Comparison of ENCODE assay signal across 17 cellular contexts in genomic region chr20:51431321-51431720, GRCh38.
DNase-seq lines count a peak whose midpoint lies in the region; ATAC-seq lines count a peak whose summit lies in the region.
"Had no signal": no experiment of that assay in that cellular context is flagged by ENCODE, and none has a peak within 500 bp of the region (broad histone marks: within the 10 kb centered on the region; RNA-seq: fewer than 3 reads in every experiment).

No MANE protein-coding gene starts in this region.

- H3K27ac Mint-ChIP-seq in stimulated activated naive CD8-positive, alpha-beta T cell treated with anti-CD3 and anti-CD28 coated beads, Interleukin-15, Interleukin-2, amounts not matched to agents 100 ng/mL and 50 ng/mL, for 24 hours = peak overlapping the region; percentile 57
- peak overlapping the region; percentile 55 to 77 for H3K27ac Mint-ChIP-seq in T-cell
- peak overlapping the region; percentile 61 to 96 for H3K27ac Mint-ChIP-seq in effector memory CD8-positive, alpha-beta T cell
- peak overlapping the region; percentile 50 to 80 for H3K27ac Mint-ChIP-seq in stimulated activated naive CD8-positive, alpha-beta T cell treated with anti-CD3 and anti-CD28 coated beads, Interleukin-15, amount 100 ng/mL, for 72 hours

- CTCF ChIA-PET in T-cell (lab: Charles Lee) = interaction anchor here in 1 of 2 donors (0.6 kb wide), 1 partner anchor 230 kb away, joined by 5 read pairs; no protein-coding TSS in a partner anchor

- ATAC-seq in stimulated activated naive CD8-positive, alpha-beta T cell treated with anti-CD3 and anti-CD28 coated beads, Interleukin-15, Interleukin-2, amounts not matched to agents 100 U/mL and 50 U/mL, for 24 hours = no peak
- ATAC-seq in T-cell (replicated peaks in 1 of 4) = peak in 2 of 4 experiments; percentile 52 to 59
- ATAC-seq in effector memory CD8-positive, alpha-beta T cell (replicated peaks) = peak; percentile 77
- no peak for ATAC-seq in stimulated activated naive CD8-positive, alpha-beta T cell treated with anti-CD3 and anti-CD28 coated beads, Interleukin-15, amount 100 ng/mL, for 72 hours
- ATAC-seq: left lung had no signal

- H3K4me1 Mint-ChIP-seq in stimulated activated naive CD8-positive, alpha-beta T cell treated with anti-CD3 and anti-CD28 coated beads, Interleukin-15, Interleukin-2, amounts not matched to agents 100 ng/mL and 50 ng/mL, for 24 hours (ENCODE audit: low read depth) = peaks cover 69% of the 10 kb centered on the region
- H3K4me1 Mint-ChIP-seq in T-cell = peaks cover 38 to 63% (median 43%) of the 10 kb centered on the region in 3 donors
- peaks cover 51 to 67% of the 10 kb centered on the region in 2 donors for H3K4me1 Mint-ChIP-seq in effector memory CD8-positive, alpha-beta T cell (ENCODE audit: low read depth in 2 of 2)
- peaks cover 75% of the 10 kb centered on the region for H3K4me1 Mint-ChIP-seq in stimulated activated naive CD8-positive, alpha-beta T cell treated with anti-CD3 and anti-CD28 coated beads, Interleukin-15, amount 100 ng/mL, for 72 hours

- H3K27me3 Mint-ChIP-seq in stimulated activated naive CD8-positive, alpha-beta T cell treated with anti-CD3 and anti-CD28 coated beads, Interleukin-15, Interleukin-2, amounts not matched to agents 100 ng/mL and 50 ng/mL, for 24 hours = no peaks in the 10 kb centered on the region
- no peaks in the 10 kb centered on the region for H3K27me3 Mint-ChIP-seq in T-cell
- H3K27me3 Mint-ChIP-seq in effector memory CD8-positive, alpha-beta T cell = no peaks in the 10 kb centered on the region
- H3K27me3 Mint-ChIP-seq in stimulated activated naive CD8-positive, alpha-beta T cell treated with anti-CD3 and anti-CD28 coated beads, Interleukin-15, amount 100 ng/mL, for 72 hours = no peaks in the 10 kb centered on the region

- no peaks in the 10 kb centered on the region for H3K9me3 Mint-ChIP-seq in stimulated activated naive CD8-positive, alpha-beta T cell treated with anti-CD3 and anti-CD28 coated beads, Interleukin-15, Interleukin-2, amounts not matched to agents 100 ng/mL and 50 ng/mL, for 24 hours
- no peaks in the 10 kb centered on the region for H3K9me3 Mint-ChIP-seq in T-cell
- H3K9me3 Mint-ChIP-seq in effector memory CD8-positive, alpha-beta T cell = no peaks in the 10 kb centered on the region
- no peaks in the 10 kb centered on the region for H3K9me3 Mint-ChIP-seq in stimulated activated naive CD8-positive, alpha-beta T cell treated with anti-CD3 and anti-CD28 coated beads, Interleukin-15, amount 100 ng/mL, for 72 hours

- no peak overlapping the region for H3K4me3 Mint-ChIP-seq in stimulated activated naive CD8-positive, alpha-beta T cell treated with anti-CD3 and anti-CD28 coated beads, Interleukin-15, Interleukin-2, amounts not matched to agents 100 ng/mL and 50 ng/mL, for 24 hours
- H3K4me3 Mint-ChIP-seq in T-cell = peak overlapping the region in 1 of 3 donors; percentile 16
- peak overlapping the region; percentile 51 to 64 for H3K4me3 Mint-ChIP-seq in effector memory CD8-positive, alpha-beta T cell
- no peak overlapping the region for H3K4me3 Mint-ChIP-seq in stimulated activated naive CD8-positive, alpha-beta T cell treated with anti-CD3 and anti-CD28 coated beads, Interleukin-15, amount 100 ng/mL, for 72 hours

- H3K36me3 Mint-ChIP-seq in stimulated activated naive CD8-positive, alpha-beta T cell treated with anti-CD3 and anti-CD28 coated beads, Interleukin-15, Interleukin-2, amounts not matched to agents 100 ng/mL and 50 ng/mL, for 24 hours (ENCODE audit: low read depth) = peaks cover 74% of the 10 kb centered on the region
- H3K36me3 Mint-ChIP-seq in T-cell = peaks cover 58% of the 10 kb centered on the region
- H3K36me3 Mint-ChIP-seq in effector memory CD8-positive, alpha-beta T cell (ENCODE audit: insufficient read depth) = peaks cover 57% of the 10 kb centered on the region

- POLR2A ChIA-PET in T-cell (lab: Charles Lee) = interaction anchor here in 1 of 2 donors (0.6 kb wide), 1 partner anchor 54 kb away, joined by 4 read pairs; no protein-coding TSS in a partner anchor

- no peak for DNase-seq in stimulated activated naive CD8-positive, alpha-beta T cell treated with anti-CD3 and anti-CD28 coated beads, Interleukin-15, Interleukin-2, amounts not matched to agents 100 U/mL and 50 U/mL, for 24 hours
- DNase-seq in T-cell = peak in 2 of 34 experiments; percentile 9 to 12
- DNase-seq in effector memory CD8-positive, alpha-beta T cell = peak in 1 of 3 experiments; percentile 21
- DNase-seq in stimulated activated naive CD8-positive, alpha-beta T cell treated with anti-CD3 and anti-CD28 coated beads, Interleukin-15, amount 100 ng/mL, for 72 hours = no peak
- no peak for DNase-seq in stimulated activated naive CD4-positive, alpha-beta T cell treated with Interleukin-2 at 50 U/mL for 16 hours (lab: John Stamatoyannopoulos, UW)
- DNase-seq in KBM-7 = no peak
- no peak for DNase-seq in DMS53 (lab: John Stamatoyannopoulos, UW)
- DNase-seq: activated CD4-positive, CD25-positive, alpha-beta regulatory T cell; Calu3; NCI-H1105; NCI-H2107; NCI-H524 treated with DMSO at 0.1 percent for 48 hours; pancreas; SHP77 treated with DMSO at 0.1 percent for 48 hours; stimulated activated CD4-positive, alpha-beta T cell treated with anti-CD3 and anti-CD28 coated beads, Interleukin-1b, Interleukin-23, amount 100 ng/mL, for 48 hours had no signal

- in situ Hi-C loops in KBM-7 (cut with MboI; ENCODE audit: low pct_unique_long_range_greater_than_20kb, low sequenced_read_pairs) = no loop called here

Comparison
In these comparisons a context has a peak if more than half of its experiments do, and no peak if none do; other contexts are left out.
1. H3K4me3 Mint-ChIP-seq: peak in effector memory CD8-positive, alpha-beta T cell (2 of 2); none in stimulated activated naive CD8-positive, alpha-beta T cell treated with anti-CD3 and anti-CD28 coated beads, Interleukin-15, Interleukin-2, amounts not matched to agents 100 ng/mL and 50 ng/mL, for 24 hours (single experiment) and stimulated activated naive CD8-positive, alpha-beta T cell treated with anti-CD3 and anti-CD28 coated beads, Interleukin-15, amount 100 ng/mL, for 72 hours (0 of 2).
2. Peak in every context shown above with its lines, with median percentiles within 50 percentile points of each other: H3K27ac Mint-ChIP-seq.